9 cellular contexts compared by ENCODE assay signal in genomic region chr4:185566972-185567749, GRCh38. TPM values are rescaled to one million over a fixed set of nuclear protein-coding genes. Genes with fewer than 3 reads are reported as not detected.
DNase-seq lines count a peak whose midpoint lies in the region; TF ChIP-seq lines count a peak whose summit lies in the region.
"Had no signal": no experiment of that assay in that cellular context is flagged by ENCODE, and none has a peak within 500 bp of the region (broad histone marks: within the 10 kb centered on the region; RNA-seq: fewer than 3 reads in every experiment).

No MANE protein-coding gene starts in this region.

- DNase-seq in DMS53 (lab: John Stamatoyannopoulos, UW), result peak; percentile 25
- DNase-seq in DMS53 treated with DMSO at 0.1 percent for 48 hours (lab: John Stamatoyannopoulos, UW; ENCODE audit: unreplicated experiment), result no peak
- peak; percentile 98 for DNase-seq in fibroblast of pulmonary artery (ENCODE audit: low read depth)
- peak; percentile 99 for DNase-seq in myocyte (ENCODE audit: low read depth)
- peak; percentile 55 for DNase-seq in ureter (ENCODE audit: low spot score)
- no peak for DNase-seq in activated CD4-positive, CD25-positive, alpha-beta regulatory T cell treated with anti-CD3 and anti-CD28 coated beads, Interleukin-2, amount 50 U/mL, for 72 hours
- no peak for DNase-seq in activated effector memory CD4-positive, alpha-beta T cell treated with anti-CD3 and anti-CD28 coated beads, Interleukin-2, amount 50 U/mL, for 16 hours
- DNase-seq in immature natural killer cell, result no peak

- peaks cover 0 to 6% (median 4%) of the 10 kb centered on the region in 6 donors for H3K9me3 Mint-ChIP-seq in immature natural killer cell
- H3K9me3 Mint-ChIP-seq: stimulated activated naive CD8-positive, alpha-beta T cell treated with anti-CD3 and anti-CD28 coated beads, Interleukin-15, Interleukin-2, amounts not matched to agents 100 ng/mL and 50 ng/mL, for 24 hours had no signal

- no peak overlapping the region for H3K4me3 ChIP-seq in fibroblast of pulmonary artery (replicated peaks; ENCODE audit: low read depth, low read length)

- H3K4me1 Mint-ChIP-seq in immature natural killer cell, result no peaks in the 10 kb centered on the region

- H3K36me3 Mint-ChIP-seq in immature natural killer cell, result no peaks in the 10 kb centered on the region

- no peak overlapping the region for H3K4me3 Mint-ChIP-seq in immature natural killer cell
- H3K4me3 Mint-ChIP-seq: stimulated activated naive CD8-positive, alpha-beta T cell treated with anti-CD3 and anti-CD28 coated beads, Interleukin-15, Interleukin-2, amounts not matched to agents 100 ng/mL and 50 ng/mL, for 24 hours had no signal

- H3K27me3 Mint-ChIP-seq in immature natural killer cell (ENCODE audit: low read depth in 3 of 3), result peaks cover 1 to 2% (median 2%) of the 10 kb centered on the region in 3 donors

- no peak for TF ChIP-seq CTCF in fibroblast of pulmonary artery (IDR thresholded peaks at IDR 0.05; ENCODE audit: low read length, missing control alignments)

- no peak overlapping the region for H3K27ac Mint-ChIP-seq in immature natural killer cell
- H3K27ac Mint-ChIP-seq: stimulated activated naive CD8-positive, alpha-beta T cell treated with anti-CD3 and anti-CD28 coated beads, Interleukin-15, Interleukin-2, amounts not matched to agents 100 ng/mL and 50 ng/mL, for 24 hours had no signal

RNA-seq across cellular contexts. Expression of gene PDLIM3, which starts 31.9 kb away (rescaled TPM):
- total RNA-seq in myocyte (2,950 and 5,295 TPM in 2 replicates), ureter (127 TPM)
- 451 TPM for polyA plus RNA-seq in myocyte (2012)
- not detected for polyA plus RNA-seq in immature natural killer cell

Comparison
In these comparisons a context has a peak if more than half of its experiments do, and no peak if none do; other contexts are left out.
1. DNase-seq: peak in DMS53 (single experiment), fibroblast of pulmonary artery (single experiment), myocyte (single experiment) and ureter (single experiment); none in DMS53 treated with DMSO at 0.1 percent for 48 hours (single experiment), activated CD4-positive, CD25-positive, alpha-beta regulatory T cell treated with anti-CD3 and anti-CD28 coated beads, Interleukin-2, amount 50 U/mL, for 72 hours (single experiment), activated effector memory CD4-positive, alpha-beta T cell treated with anti-CD3 and anti-CD28 coated beads, Interleukin-2, amount 50 U/mL, for 16 hours (single experiment) and immature natural killer cell (0 of 3).
2. RNA of gene PDLIM3, which starts 31.9 kb away (total RNA-seq): 2,950 to 5,295 TPM in myocyte; 127 TPM in ureter (single experiment); every median in the first group is over 10 times any median in the second.